Comparison of ENCODE assay signal across 9 cellular contexts in the genomic region with DNA sequence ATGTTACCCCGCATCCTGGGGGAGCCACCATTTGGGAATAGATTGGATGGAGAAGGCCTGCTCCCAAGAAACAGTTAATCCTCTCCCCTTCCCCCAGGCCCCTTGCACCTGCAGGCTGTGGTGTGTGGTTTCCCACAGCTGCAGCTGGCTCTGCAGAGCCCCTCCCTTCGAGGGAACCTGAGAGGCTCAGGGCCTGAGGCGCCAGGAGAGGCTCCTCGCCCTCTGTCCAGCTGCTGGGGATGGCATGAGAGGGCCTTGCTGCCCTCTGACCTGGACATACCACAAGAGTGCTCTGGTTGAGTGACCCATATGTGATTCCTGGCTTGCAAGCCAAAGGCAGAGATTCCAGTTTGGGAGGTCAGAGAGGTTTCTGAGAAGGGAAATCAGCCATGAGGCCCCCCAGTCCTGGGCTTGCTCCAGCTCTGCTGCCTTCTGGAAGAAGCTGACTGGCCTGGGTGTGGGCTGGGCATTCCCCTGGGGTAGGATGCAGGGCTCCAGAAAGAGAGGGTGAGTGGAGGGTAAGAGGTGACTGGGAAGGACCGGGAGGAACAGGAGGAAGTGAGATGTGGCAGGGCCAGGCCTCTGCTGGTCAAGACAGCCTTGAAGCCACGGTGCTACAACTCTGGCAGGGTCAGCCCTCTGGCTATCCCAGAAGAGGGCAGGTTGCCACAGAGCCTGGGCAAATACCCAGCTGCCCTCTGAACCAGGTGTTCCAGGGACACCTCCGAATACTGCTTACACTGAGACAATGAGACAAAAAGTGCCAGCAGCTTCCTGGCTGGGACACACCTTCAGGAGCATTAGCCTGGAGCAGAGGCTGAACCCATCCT. TPM values are rescaled to one million over a fixed set of nuclear protein-coding genes. Genes with fewer than 3 reads are reported as not detected.
DNase-seq lines count a peak whose midpoint lies in the region; ATAC-seq, FAIRE-seq and TF ChIP-seq lines count a peak whose summit lies in the region.
"Had no signal": no experiment of that assay in that cellular context is flagged by ENCODE, and none has a peak within 500 bp of the region (broad histone marks: within the 10 kb centered on the region; RNA-seq: fewer than 3 reads in every experiment).

No MANE protein-coding gene starts in this region.

- H3K4ac ChIP-seq in H1 (replicated peaks; ENCODE audit: insufficient read length, low read depth, low read length), result no peak overlapping the region

- no peak overlapping the region for H4K91ac ChIP-seq in H1 (replicated peaks; ENCODE audit: insufficient read length, low read length)

- H2BK5ac ChIP-seq in H1 (ENCODE audit: low read depth, low read length), result 0 out of 2 replicates have a peak overlapping the region, but pooled peaks have one; percentile 45

- H3K4me2 ChIP-seq in DOHH2 (ENCODE audit: low read length) (peak overlapping the region; percentile 96), H1 (ENCODE audit: insufficient read depth in 1 of 2, low read depth in 2 of 2, low read length in 2 of 2) (no peak overlapping the region)

- 87% methylated on average over 7 of the region's 7 CpGs; no CpG with 5 or more reads in 1 of the 2 experiments for WGBS in H1 (ENCODE audit: extremely low coverage in 1 of 2, insufficient coverage in 1 of 2, insufficient read length in 1 of 2, insufficient replicate concordance in 2 of 2, low coverage in 1 of 2, low lambda C conversion rate in 2 of 2, missing lambda C conversion rate in 1 of 2), 2 experiments
- 29 to 31% methylated on average over 7 of the region's 7 CpGs for WGBS in sigmoid colon, 2 donors

- peak overlapping the region; percentile 92 for H3K27ac ChIP-seq in DOHH2 (ENCODE audit: low read depth, low read length)
- H3K27ac ChIP-seq in H1 (ENCODE audit: low read depth, low read length), result no peak overlapping the region
- H3K27ac ChIP-seq in sigmoid colon, result peak overlapping the region in 3 of 4 donors; percentile 72 to 79 (median 79)
- H3K27ac ChIP-seq: neutrophil had no signal

- H3K9me3 ChIP-seq in DOHH2 (ENCODE audit: control insufficient read depth, insufficient read depth, low read length) (no peaks in the 10 kb centered on the region), H1 (ENCODE audit: insufficient read depth in 2 of 2, low read depth in 1 of 2, low read length in 1 of 2) (no peaks in the 10 kb centered on the region), sigmoid colon (no peaks in the 10 kb centered on the region)
- H3K9me3 ChIP-seq: neutrophil had no signal

- H3K9ac ChIP-seq in H1 (replicated peaks in 1 of 4; ENCODE audit: extremely low read depth in 1 of 4, low read depth in 3 of 4, low read length in 3 of 4), result no peak overlapping the region

- no peak overlapping the region for H2BK120ac ChIP-seq in H1 (replicated peaks; ENCODE audit: low read depth, low read length)

- H3F3A ChIP-seq in DOHH2 (ENCODE audit: control insufficient read depth, insufficient read depth), result peaks cover 29% of the 10 kb centered on the region

- CTCF ChIA-PET in H1 (lab: Charles Lee; ENCODE audit: partially characterized antibody), result interaction anchor here (0.9 to 5.7 kb wide), 17 partner anchors 8 to 219 kb away, joined by 3 to 99 read pairs (median 5); partner anchors contain the start of gene BMF

- no peaks in the 10 kb centered on the region for H3K9me2 ChIP-seq in DOHH2 (replicated peaks; ENCODE audit: control insufficient read depth, low read length)

- H3K18ac ChIP-seq in H1 (ENCODE audit: extremely low read depth, low read length), result no peak overlapping the region

- no peak for TF ChIP-seq POLR2A in H1 (IDR thresholded peaks at IDR 0.05; ENCODE audit: control extremely low read depth in 1 of 2, low read depth in 2 of 2, low read length in 2 of 2)
- no peak for TF ChIP-seq POLR2A in sigmoid colon (IDR thresholded peaks at IDR 0.05)

- H3K23ac ChIP-seq in H1 (ENCODE audit: insufficient read length), result no peak overlapping the region

- no peaks in the 10 kb centered on the region for H3K79me1 ChIP-seq in H1 (ENCODE audit: low read depth, low read length)

- H3K79me2 ChIP-seq in DOHH2 (ENCODE audit: control insufficient read depth, low read length) (0 out of 2 replicates have a peak, but pooled peaks cover 2% of the 10 kb centered on the region), H1 (ENCODE audit: control insufficient read depth in 1 of 2, insufficient read depth in 2 of 2, low read length in 2 of 2) (no peaks in the 10 kb centered on the region)

- TF ChIP-seq CTCF in DOHH2 (IDR thresholded peaks at IDR 0.05; ENCODE audit: low read depth, low read length, poor library complexity, severe bottlenecking) (no peak), H1 (IDR thresholded peaks at IDR 0.05; ENCODE audit: control extremely low read depth in 1 of 3, insufficient read depth in 1 of 3, low read depth in 1 of 3, low read length in 3 of 3) (no peak), sigmoid colon (IDR thresholded peaks at IDR 0.05) (no peak), omental fat pad (IDR thresholded peaks at IDR 0.05) (no peak)

- TF ChIP-seq RAD21 in H1 (IDR thresholded peaks at IDR 0.05 in 1 of 2, conservative IDR thresholded peaks at IDR 0.05 in 1 of 2; ENCODE audit: low read depth in 2 of 2, low read length in 2 of 2), result no peak

- intact Hi-C loops in sigmoid colon (cut with DNase I), result no loop called here

- H3K27me3 ChIP-seq in DOHH2 (ENCODE audit: control insufficient read depth, low read length), result no peaks in the 10 kb centered on the region
- H3K27me3 ChIP-seq in H1 (replicated peaks in 1 of 4; ENCODE audit: control insufficient read depth in 3 of 4, extremely low read depth in 1 of 4, insufficient read depth in 3 of 4, low read length in 3 of 4), result no peaks in the 10 kb centered on the region
- H3K27me3 ChIP-seq in sigmoid colon, result no peaks in the 10 kb centered on the region
- H3K27me3 ChIP-seq in H7 (ENCODE audit: control insufficient read depth, insufficient read depth, low read length), result no peaks in the 10 kb centered on the region
- H3K27me3 ChIP-seq: neutrophil had no signal

- no peak overlapping the region for H3K14ac ChIP-seq in H1 (ENCODE audit: insufficient read length)

- 0 out of 2 replicates have a peak overlapping the region, but pooled peaks have one; percentile 22 for H4K8ac ChIP-seq in H1 (ENCODE audit: extremely low read depth, insufficient read depth, low read length)

- DNase-seq in GM19238 (ENCODE audit: insufficient read length, low spot score) (peak; percentile 64), OCI-M1 (lab: John Stamatoyannopoulos, UW) (peak; percentile 29), H1 (ENCODE audit: low read depth in 1 of 2, low spot score in 2 of 2) (no peak), sigmoid colon (peak; percentile 61), omental fat pad (ENCODE audit: low spot score) (no peak), H7 (no peak)

- H2AK5ac ChIP-seq in H1 (ENCODE audit: low read depth, low read length), result no peak overlapping the region

- TF ChIP-seq EP300 in H1 (IDR thresholded peaks at IDR 0.05; ENCODE audit: borderline replicate concordance in 1 of 2, low read depth in 2 of 2, low read length in 2 of 2) (no peak), sigmoid colon (IDR thresholded peaks at IDR 0.05) (no peak)

- H3K36me3 ChIP-seq in DOHH2 (ENCODE audit: control insufficient read depth, low read length) (peaks cover 7% of the 10 kb centered on the region), H1 (ENCODE audit: control insufficient read depth in 2 of 4, insufficient read depth in 4 of 4, low read length in 3 of 4) (no peaks in the 10 kb centered on the region), sigmoid colon (no peaks in the 10 kb centered on the region), H7 (replicated peaks; ENCODE audit: control insufficient read depth, insufficient read depth, low read length) (no peaks in the 10 kb centered on the region)
- H3K36me3 ChIP-seq: neutrophil had no signal

- no peak overlapping the region for H2AFZ ChIP-seq in H1 (ENCODE audit: low read length)

- H3K23me2 ChIP-seq in H1 (ENCODE audit: low read depth, low read length), result peaks cover 6% of the 10 kb centered on the region; the same call in 1 of the 2 replicates

- H4K20me1 ChIP-seq in DOHH2 (ENCODE audit: control insufficient read depth, insufficient read depth, low read depth, low read length) (no peaks in the 10 kb centered on the region), H1 (replicated peaks in 1 of 2; ENCODE audit: control insufficient read depth in 1 of 2, insufficient read depth in 2 of 2, low read length in 2 of 2) (peaks cover 0 to 4% of the 10 kb centered on the region in 2 experiments)

- POLR2A ChIA-PET in H1 (lab: Charles Lee; ENCODE audit: partially characterized antibody), result interaction anchor here (0.6 to 2.0 kb wide), 5 partner anchors 15 to 514 kb away, joined by 3 to 7 read pairs (median 4); partner anchors contain the start of genes BUB1B and RPUSD2

- no peak for FAIRE-seq in H1 (lab: Jason Lieb, UNC)

- no peak overlapping the region for H4K5ac ChIP-seq in H1 (ENCODE audit: insufficient read length, low read depth, low read length)

- H3K4me3 ChIP-seq in DOHH2 (ENCODE audit: low read length) (peak overlapping the region; percentile 67), H1 (ENCODE audit: extremely low read depth in 1 of 4, insufficient read depth in 2 of 4, low read depth in 3 of 4, low read length in 4 of 4) (no peak overlapping the region), sigmoid colon (no peak overlapping the region), H7 (ENCODE audit: insufficient read depth, low read depth, low read length) (no peak overlapping the region)

- no peak overlapping the region for H3K56ac ChIP-seq in H1 (replicated peaks; ENCODE audit: insufficient read length, low read depth, low read length)

- no peak overlapping the region for H2BK20ac ChIP-seq in H1 (ENCODE audit: low read length)

- peaks cover 92% of the 10 kb centered on the region for H3K4me1 ChIP-seq in DOHH2 (ENCODE audit: control insufficient read depth, low read length)
- peaks cover 3 to 13% (median 5%) of the 10 kb centered on the region in 4 experiments for H3K4me1 ChIP-seq in H1 (replicated peaks in 1 of 4; ENCODE audit: control insufficient read depth in 3 of 4, insufficient read depth in 4 of 4, low read length in 3 of 4)
- peaks cover 0 to 32% (median 22%) of the 10 kb centered on the region in 4 donors for H3K4me1 ChIP-seq in sigmoid colon

- no peak overlapping the region for H2BK12ac ChIP-seq in H1 (ENCODE audit: low read depth, low read length)

- H2BK15ac ChIP-seq in H1 (ENCODE audit: low read length), result 0 out of 2 replicates have a peak overlapping the region, but pooled peaks have one; percentile 33

- ATAC-seq in HG03175 (IDR thresholded peaks at IDR 0.05; ENCODE audit: unreplicated experiment), result peak; percentile 83
- ATAC-seq in omental fat pad (ENCODE audit: low FRiP score), result no peak

RNA-seq across cellular contexts. Expression of gene SRP14, which starts 16.0 kb away (rescaled TPM):
- 180 and 186 TPM in 2 replicates for total RNA-seq in H1 (2021; fragmentation: NEBNext Ultra II Directional; extraction: Animal tissue kit (Norgen Biotek cat#: 25700))
- 121 and 223 TPM in 2 replicates for polyA plus RNA-seq in H1 (2011; rRNA removed)
- polyA plus RNA-seq in H1 (2011; cell fraction: cytosol; rRNA removed), result 315 TPM
- polyA plus RNA-seq in H1 (2011; cell fraction: nucleus; rRNA removed), result 77.6 TPM
- polyA plus RNA-seq in H1 (2012, experiment 1 of 2), result 220 to 294 TPM (median 265 TPM) in 4 replicates
- polyA plus RNA-seq in H1 (2012, experiment 2 of 2), result 56.5 TPM
- 426 TPM for polyA plus RNA-seq in H1 (2013, experiment 1 of 2)
- polyA plus RNA-seq in H1 (2013, experiment 2 of 2), result 449 TPM
- polyA minus RNA-seq in H1 (2011; rRNA and poly(A)+ RNA removed), result 60.9 and 61.3 TPM in 2 replicates
- 75.2 TPM for polyA minus RNA-seq in H1 (2011; cell fraction: cytosol; rRNA and poly(A)+ RNA removed)
- polyA minus RNA-seq in H1 (2011; cell fraction: nucleus; rRNA and poly(A)+ RNA removed), result 50.3 TPM
- 100 to 1,000 TPM; 307 to 378 (median 342) TPM for total RNA-seq in sigmoid colon
- polyA plus RNA-seq in sigmoid colon, result 100 to 1,000 TPM; 304 to 467 (median 403) TPM
- total RNA-seq in omental fat pad, result 100 to 1,000 TPM; 276 to 299 (median 286) TPM
- 148 and 156 TPM in 2 replicates for total RNA-seq in H7 (2014; rRNA removed; shearing (Covaris generic))

RNA-seq across cellular contexts. Expression of gene BMF, which starts 53.7 kb away (rescaled TPM):
- total RNA-seq in H1 (2021; fragmentation: NEBNext Ultra II Directional; extraction: Animal tissue kit (Norgen Biotek cat#: 25700)), result 24.2 and 30.9 TPM in 2 replicates
- 21.2 and 29.0 TPM in 2 replicates for polyA plus RNA-seq in H1 (2011; rRNA removed)
- polyA plus RNA-seq in H1 (2011; cell fraction: cytosol; rRNA removed), result 23.4 TPM
- 28.4 TPM for polyA plus RNA-seq in H1 (2011; cell fraction: nucleus; rRNA removed)
- polyA plus RNA-seq in H1 (2012, experiment 1 of 2), result 20.6 to 25.4 TPM (median 23.4 TPM) in 4 replicates
- polyA plus RNA-seq in H1 (2012, experiment 2 of 2), result 20.0 TPM
- polyA plus RNA-seq in H1 (2013, experiment 1 of 2), result 9.5 TPM
- 9.4 TPM for polyA plus RNA-seq in H1 (2013, experiment 2 of 2)
- polyA minus RNA-seq in H1 (2011; rRNA and poly(A)+ RNA removed), result 36.9 and 38.5 TPM in 2 replicates
- polyA minus RNA-seq in H1 (2011; cell fraction: cytosol; rRNA and poly(A)+ RNA removed), result 23.9 TPM
- polyA minus RNA-seq in H1 (2011; cell fraction: nucleus; rRNA and poly(A)+ RNA removed), result 28.7 TPM
- 10 to 100 TPM in 3 of 4 donors, 1 to 10 TPM in 1; 5.8 to 18.0 (median 14.8) TPM for total RNA-seq in sigmoid colon
- polyA plus RNA-seq in sigmoid colon, result 10 to 100 TPM in 2 of 3 donors, 1 to 10 TPM in 1; 4.8 to 18.1 (median 15.5) TPM
- total RNA-seq in omental fat pad, result 1 to 10 TPM; 3.7 to 7.7 (median 5.3) TPM
- total RNA-seq in H7 (2014; rRNA removed; shearing (Covaris generic)), result 11.9 and 12.4 TPM in 2 replicates

Comparison
In these comparisons a context has a peak if more than half of its experiments do, and no peak if none do; other contexts are left out.
1. DNase-seq: peak in GM19238 (single experiment), OCI-M1 (single experiment) and sigmoid colon (single experiment); none in H1 (0 of 2), omental fat pad (single experiment) and H7 (single experiment).